Comparison of ENCODE assay signal across 10 cellular contexts in genomic region chr14:72535485-72535884, GRCh38.
DNase-seq lines count a peak whose midpoint lies in the region; ATAC-seq and TF ChIP-seq lines count a peak whose summit lies in the region.
"Had no signal": no experiment of that assay in that cellular context is flagged by ENCODE, and none has a peak within 500 bp of the region (broad histone marks: within the 10 kb centered on the region; RNA-seq: fewer than 3 reads in every experiment).

No MANE protein-coding gene starts in this region.

- peaks cover 15% of the 10 kb centered on the region; the same call in 1 of the 2 replicates for H3F3A ChIP-seq in MM.1S (ENCODE audit: insufficient read depth, low read length)

- TF ChIP-seq CTCF in MM.1S (IDR thresholded peaks at IDR 0.05; ENCODE audit: low read length), result no peak

- peak in 2 of 3 donors; percentile 39 to 71 for DNase-seq in CD4-positive, CD25-positive, alpha-beta regulatory T cell
- DNase-seq in KBM-7, result peak; percentile 85
- no peak for DNase-seq in MM.1S
- no peak for DNase-seq in activated CD4-positive, alpha-beta T cell treated with anti-CD3 and anti-CD28 coated beads, Interleukin-2, amount 50 U/mL, for 48 hours
- DNase-seq: Caco-2, NCI-H526 treated with DMSO at 0.1 percent for 48 hours had no signal

- no peaks in the 10 kb centered on the region for H3K9me2 ChIP-seq in MM.1S (replicated peaks; ENCODE audit: insufficient read depth, low read length)

- peak overlapping the region in 2 of 3 donors; percentile 0 to 1 for H3K27ac Mint-ChIP-seq in CD4-positive, CD25-positive, alpha-beta regulatory T cell
- H3K27ac Mint-ChIP-seq in activated T-helper 17 cell treated with anti-CD3 and anti-CD28 coated beads, Interleukin-2, amount 50 U/mL, for 72 hours, result no peak overlapping the region

- H2AFZ ChIP-seq in MM.1S (ENCODE audit: low read length), result no peak overlapping the region

- H3K4me2 ChIP-seq in MM.1S (ENCODE audit: low read depth, low read length), result no peak overlapping the region

- H3K36me3 Mint-ChIP-seq in CD4-positive, CD25-positive, alpha-beta regulatory T cell, result no peaks in the 10 kb centered on the region
- no peaks in the 10 kb centered on the region for H3K36me3 Mint-ChIP-seq in activated T-helper 17 cell treated with anti-CD3 and anti-CD28 coated beads, Interleukin-2, amount 50 U/mL, for 72 hours (ENCODE audit: low read depth)

- H3K79me2 ChIP-seq in MM.1S (ENCODE audit: low read length), result no peaks in the 10 kb centered on the region

- in situ Hi-C loops in KBM-7 (cut with MboI; ENCODE audit: low pct_unique_long_range_greater_than_20kb, low sequenced_read_pairs), result no loop called here

- H3K27ac ChIP-seq in CD4-positive, CD25-positive, alpha-beta regulatory T cell (ENCODE audit: insufficient read depth, low read length, poor library complexity, severe bottlenecking), result no peak overlapping the region
- no peak overlapping the region for H3K27ac ChIP-seq in MM.1S (ENCODE audit: low read length)

- peaks cover 0 to 7% of the 10 kb centered on the region in 2 experiments for H3K9me3 ChIP-seq in CD4-positive, CD25-positive, alpha-beta regulatory T cell (ENCODE audit: control insufficient read depth in 2 of 2, low read length in 2 of 2)
- H3K9me3 ChIP-seq in MM.1S (replicated peaks; ENCODE audit: insufficient read depth, low read length), result no peaks in the 10 kb centered on the region
- H3K9me3 ChIP-seq: Caco-2 had no signal

- no peak overlapping the region for H3K9ac ChIP-seq in MM.1S (ENCODE audit: low read length)

- no peaks in the 10 kb centered on the region for H3K27me3 ChIP-seq in CD4-positive, CD25-positive, alpha-beta regulatory T cell (ENCODE audit: control insufficient read depth, insufficient read depth, low read length)
- no peaks in the 10 kb centered on the region for H3K27me3 ChIP-seq in MM.1S (replicated peaks; ENCODE audit: insufficient read depth, low read length)

- peaks cover 34% of the 10 kb centered on the region for H3K4me1 ChIP-seq in CD4-positive, CD25-positive, alpha-beta regulatory T cell (ENCODE audit: control insufficient read depth, insufficient read depth, low read length, poor library complexity, severe bottlenecking)
- H3K4me1 ChIP-seq in MM.1S (ENCODE audit: low read length), result peaks cover 32% of the 10 kb centered on the region
- H3K4me1 ChIP-seq: Caco-2 had no signal

- peaks cover 10% of the 10 kb centered on the region for H3K27me3 Mint-ChIP-seq in CD4-positive, CD25-positive, alpha-beta regulatory T cell
- H3K27me3 Mint-ChIP-seq in activated T-helper 17 cell treated with anti-CD3 and anti-CD28 coated beads, Interleukin-2, amount 50 U/mL, for 72 hours, result no peaks in the 10 kb centered on the region

- no peaks in the 10 kb centered on the region for H3K36me3 ChIP-seq in CD4-positive, CD25-positive, alpha-beta regulatory T cell (ENCODE audit: control insufficient read depth, insufficient read depth, low read length)
- no peaks in the 10 kb centered on the region for H3K36me3 ChIP-seq in MM.1S (replicated peaks; ENCODE audit: insufficient read depth, low read length)

- H3K4me3 Mint-ChIP-seq in CD4-positive, CD25-positive, alpha-beta regulatory T cell, result peak overlapping the region in 3 of 4 donors; percentile 6 to 36 (median 26)
- H3K4me3 Mint-ChIP-seq in activated T-helper 17 cell treated with anti-CD3 and anti-CD28 coated beads, Interleukin-2, amount 50 U/mL, for 72 hours, result peak overlapping the region; percentile 1

- H3K4me1 Mint-ChIP-seq in CD4-positive, CD25-positive, alpha-beta regulatory T cell, result peaks cover 22 to 47% (median 37%) of the 10 kb centered on the region in 4 donors
- H3K4me1 Mint-ChIP-seq in activated T-helper 17 cell treated with anti-CD3 and anti-CD28 coated beads, Interleukin-2, amount 50 U/mL, for 72 hours, result peaks cover 22% of the 10 kb centered on the region

- peak overlapping the region; percentile 47 for H3K4me3 ChIP-seq in CD4-positive, CD25-positive, alpha-beta regulatory T cell (ENCODE audit: low read depth, low read length)
- no peak overlapping the region for H3K4me3 ChIP-seq in MM.1S (ENCODE audit: low read length)

- peaks cover 0 to 17% (median 7%) of the 10 kb centered on the region in 7 donors for H3K9me3 Mint-ChIP-seq in CD4-positive, CD25-positive, alpha-beta regulatory T cell
- H3K9me3 Mint-ChIP-seq in activated T-helper 17 cell treated with anti-CD3 and anti-CD28 coated beads, Interleukin-2, amount 50 U/mL, for 72 hours, result peaks cover 4% of the 10 kb centered on the region

- no peaks in the 10 kb centered on the region for H4K20me1 ChIP-seq in MM.1S (ENCODE audit: insufficient read depth, low read length)

- ATAC-seq in CD4-positive, CD25-positive, alpha-beta regulatory T cell (ENCODE audit: low read depth in 2 of 2), result peak; percentile 65 to 79
- ATAC-seq in GM19023 (IDR thresholded peaks at IDR 0.05; ENCODE audit: unreplicated experiment), result peak; percentile 48
- ATAC-seq in activated T-helper 17 cell treated with anti-CD3 and anti-CD28 coated beads, Interleukin-2, amount 50 U/mL, for 72 hours (replicated peaks), result peak; percentile 92
- ATAC-seq in GM19397 (IDR thresholded peaks at IDR 0.05; ENCODE audit: unreplicated experiment), result no peak
- ATAC-seq in HG03196 (IDR thresholded peaks at IDR 0.05; ENCODE audit: unreplicated experiment), result no peak

Comparison
In these comparisons a context has a peak if more than half of its experiments do, and no peak if none do; other contexts are left out.
1. ATAC-seq: peak in CD4-positive, CD25-positive, alpha-beta regulatory T cell (2 of 2), GM19023 (single experiment) and activated T-helper 17 cell treated with anti-CD3 and anti-CD28 coated beads, Interleukin-2, amount 50 U/mL, for 72 hours (single experiment); none in GM19397 (single experiment) and HG03196 (single experiment).
2. DNase-seq: peak in CD4-positive, CD25-positive, alpha-beta regulatory T cell (2 of 3) and KBM-7 (single experiment); none in MM.1S (single experiment) and activated CD4-positive, alpha-beta T cell treated with anti-CD3 and anti-CD28 coated beads, Interleukin-2, amount 50 U/mL, for 48 hours (0 of 2).